ENCODE assay signal across 24 cellular contexts in the genomic region with DNA sequence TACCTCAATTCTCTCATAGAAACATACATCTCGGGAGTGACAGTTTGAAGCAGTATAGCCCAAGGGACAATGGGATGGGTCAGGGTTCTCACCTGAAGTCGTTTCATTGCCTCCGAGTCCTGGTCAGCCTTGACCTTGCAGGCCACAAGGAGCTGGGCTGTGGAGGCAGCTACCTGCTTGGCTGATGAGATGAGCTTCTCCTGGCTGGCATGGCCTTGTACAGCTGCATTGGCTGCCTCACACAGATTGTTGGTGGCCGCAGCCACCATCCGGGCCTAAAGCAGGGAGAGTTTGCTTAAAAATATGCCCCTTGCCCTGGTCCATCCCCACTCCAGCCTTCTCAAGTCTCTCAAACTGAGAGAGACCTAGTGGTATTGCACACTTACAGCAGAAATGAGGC. TPM values are rescaled to one million over a fixed set of nuclear protein-coding genes. Genes with fewer than 3 reads are reported as not detected.
DNase-seq lines count a peak whose midpoint lies in the region; ATAC-seq, FAIRE-seq and TF ChIP-seq lines count a peak whose summit lies in the region.
"Had no signal": no experiment of that assay in that cellular context is flagged by ENCODE, and none has a peak within 500 bp of the region (broad histone marks: within the 10 kb centered on the region; RNA-seq: fewer than 3 reads in every experiment).

No MANE protein-coding gene starts in this region.

- TF ChIP-seq RAD21 in HepG2 (CRISPR knock-in tag; IDR thresholded peaks at IDR 0.05), result no peak

- H3K4me1 ChIP-seq in neutrophil (ENCODE audit: control insufficient read depth in 1 of 2, insufficient read depth in 1 of 2, low read depth in 1 of 2, low read length in 1 of 2) (no peaks in the 10 kb centered on the region), stomach smooth muscle (ENCODE audit: control insufficient read depth, insufficient read depth, low read length) (peaks cover 22% of the 10 kb centered on the region), right lobe of liver (no peaks in the 10 kb centered on the region), HepG2 (ENCODE audit: insufficient read depth, low read length) (peaks cover 17% of the 10 kb centered on the region)

- no peak overlapping the region for H3K4me3 Mint-ChIP-seq in HFFc6
- H3K4me3 Mint-ChIP-seq: CD4-positive, alpha-beta T cell; IgD-negative memory B cell had no signal

- TF ChIP-seq POLR2A in right lobe of liver (IDR thresholded peaks at IDR 0.05) (no peak), HepG2 (IDR thresholded peaks at IDR 0.05; ENCODE audit: insufficient read depth in 1 of 2, low read depth in 2 of 2, low read length in 2 of 2) (no peak)

- H3K4me3 ChIP-seq in bronchial epithelial cell (ENCODE audit: low read depth, low read length) (no peak overlapping the region), neutrophil (ENCODE audit: low read depth in 1 of 2, low read length in 1 of 2) (no peak overlapping the region), stomach smooth muscle (ENCODE audit: low read length in 2 of 2) (no peak overlapping the region), brain microvascular endothelial cell (ENCODE audit: low read depth, low read length) (no peak overlapping the region), right lobe of liver (no peak overlapping the region), HepG2 (replicated peaks in 1 of 3; ENCODE audit: insufficient read depth in 1 of 3, low read depth in 2 of 3, low read length in 3 of 3) (no peak overlapping the region)
- H3K4me3 ChIP-seq: MG63, PC-9 had no signal

- H3K9me3 ChIP-seq in neutrophil (no peaks in the 10 kb centered on the region), stomach smooth muscle (ENCODE audit: control insufficient read depth in 2 of 2, low read length in 2 of 2) (no peaks in the 10 kb centered on the region), right lobe of liver (no peaks in the 10 kb centered on the region), HepG2 (ENCODE audit: low read length) (no peaks in the 10 kb centered on the region)
- H3K9me3 ChIP-seq: Caco-2, MG63 had no signal

- in situ Hi-C loops in brain microvascular endothelial cell (cut with HindIII; ENCODE audit: low pct_ligation_motif_present, low sequenced_read_pairs), result no loop called here
- in situ Hi-C loops in HepG2 (cut with HindIII; ENCODE audit: extremely low pct_ligation_motif_present, low pct_unique_long_range_greater_than_20kb), result loop anchor here (5.0 kb wide), 1 partner anchor 36 kb away; no protein-coding TSS in a partner anchor

- no peak overlapping the region for H3K4me2 ChIP-seq in HepG2 (ENCODE audit: low read depth, low read length)
- H3K4me2 ChIP-seq: PC-9 had no signal

- H3K27ac ChIP-seq in neutrophil, result peak overlapping the region; percentile 63
- H3K27ac ChIP-seq in stomach smooth muscle (ENCODE audit: low read length), result peak overlapping the region; percentile 84
- no peak overlapping the region for H3K27ac ChIP-seq in brain microvascular endothelial cell
- no peak overlapping the region for H3K27ac ChIP-seq in right lobe of liver
- no peak overlapping the region for H3K27ac ChIP-seq in HepG2 (ENCODE audit: extremely low read length, insufficient read depth, low read length)
- H3K27ac ChIP-seq: HL-60, PC-9 had no signal

- no TSS peak for BruUV-seq in HepG2 (replicated peaks; lab: Mats Ljungman, UMichigan)

- no peak for ATAC-seq in right lobe of liver
- no peak for ATAC-seq in HepG2

- DNase-seq in HFFc6, result no peak
- DNase-seq in bronchial epithelial cell (ENCODE audit: low read depth), result no peak
- DNase-seq in OCI-M1 (lab: John Stamatoyannopoulos, UW), result no peak
- DNase-seq in brain microvascular endothelial cell, result no peak
- DNase-seq in right lobe of liver, result no peak
- DNase-seq in HepG2 (ENCODE audit: low spot score), result no peak
- DNase-seq: Caco-2; CD4-positive, alpha-beta T cell; Karpas-422; NCI-H1048; NCI-H1436; NCI-H1930; NCI-H226; NCI-H524; NCI-H82; PC-9 had no signal

- POLR2A ChIA-PET in HepG2 (lab: Yijun Ruan, JAX), result interaction anchor here (1.7 kb wide), 1 partner anchor 34 kb away, joined by 5 read pairs; the partner anchor contains the start of genes CREB3 and TLN1

- 100% methylated on average over 1 of the region's 5 CpGs for WGBS in right lobe of liver (ENCODE audit: insufficient coverage, low coverage, low lambda C conversion rate, missing lambda C conversion rate)
- whole genome bisulfite sequencing in HepG2 (ENCODE audit: low lambda C conversion rate), result no CpG with 5 or more reads among the region's 5 CpGs

- H3K27ac Mint-ChIP-seq in HFFc6, result peak overlapping the region; percentile 19; the same call in 1 of the 2 replicates
- H3K27ac Mint-ChIP-seq: CD4-positive, alpha-beta T cell had no signal

- TF ChIP-seq CTCF in HFFc6 (IDR thresholded peaks at IDR 0.05) (no peak), bronchial epithelial cell (IDR thresholded peaks at IDR 0.05; ENCODE audit: insufficient read depth, low read length, severe bottlenecking) (no peak), neutrophil (IDR thresholded peaks at IDR 0.05) (no peak), brain microvascular endothelial cell (IDR thresholded peaks at IDR 0.05; ENCODE audit: low read depth, low read length, missing control alignments) (no peak), right lobe of liver (IDR thresholded peaks at IDR 0.05) (no peak), HepG2 (CRISPR knock-in tag; IDR thresholded peaks at IDR 0.05) (no peak)

- peak; percentile 47 for FAIRE-seq in bronchial epithelial cell (lab: Jason Lieb, UNC)
- FAIRE-seq in HepG2 (lab: Jason Lieb, UNC), result no peak
- FAIRE-seq: G401.6, H54 had no signal

- no peaks in the 10 kb centered on the region for H4K20me1 ChIP-seq in HepG2 (ENCODE audit: insufficient read depth, low read length)

- no peaks in the 10 kb centered on the region for H3K27me3 ChIP-seq in bronchial epithelial cell (ENCODE audit: control insufficient read depth, insufficient read depth, low read length)
- no peaks in the 10 kb centered on the region for H3K27me3 ChIP-seq in neutrophil
- no peaks in the 10 kb centered on the region for H3K27me3 ChIP-seq in stomach smooth muscle (ENCODE audit: control insufficient read depth in 1 of 2, insufficient read depth in 2 of 2, low read length in 2 of 2)
- no peaks in the 10 kb centered on the region for H3K27me3 ChIP-seq in brain microvascular endothelial cell (replicated peaks)
- H3K27me3 ChIP-seq in right lobe of liver, result no peaks in the 10 kb centered on the region
- no peaks in the 10 kb centered on the region for H3K27me3 ChIP-seq in HepG2 (ENCODE audit: control insufficient read depth in 1 of 2, insufficient read depth in 2 of 2, low read length in 2 of 2)
- H3K27me3 ChIP-seq: MG63 had no signal

- H3K36me3 Mint-ChIP-seq in HFFc6 (ENCODE audit: low read depth), result peaks cover 16% of the 10 kb centered on the region
- H3K36me3 Mint-ChIP-seq: IgD-negative memory B cell had no signal

- H3K79me2 ChIP-seq in HepG2 (ENCODE audit: insufficient read depth, low read length), result no peaks in the 10 kb centered on the region

- CTCF ChIA-PET in HepG2 (lab: Yijun Ruan, JAX; ENCODE audit: low intra/inter-chr PET ratio, low total read pairs), result no interaction called here

- H3K36me3 ChIP-seq in bronchial epithelial cell (ENCODE audit: control insufficient read depth, insufficient read depth, low read length) (peaks cover 39% of the 10 kb centered on the region), neutrophil (peaks cover 83% of the 10 kb centered on the region), stomach smooth muscle (ENCODE audit: control insufficient read depth in 2 of 2, insufficient read depth in 2 of 2, low read length in 2 of 2) (peaks cover 68 to 70% of the 10 kb centered on the region in 2 donors), brain microvascular endothelial cell (replicated peaks) (peaks cover 80% of the 10 kb centered on the region), right lobe of liver (peaks cover 38 to 74% (median 48%) of the 10 kb centered on the region in 4 donors), HepG2 (replicated peaks in 1 of 2; ENCODE audit: control insufficient read depth in 1 of 2, insufficient read depth in 2 of 2, low read length in 2 of 2) (peaks cover 31 to 63% of the 10 kb centered on the region in 2 experiments)

- peaks cover 4% of the 10 kb centered on the region; the same call in 1 of the 2 replicates for H3K27me3 Mint-ChIP-seq in HFFc6 (ENCODE audit: insufficient read depth)
- H3K27me3 Mint-ChIP-seq: CD4-positive, alpha-beta T cell; IgD-negative memory B cell had no signal

- no peaks in the 10 kb centered on the region for H3K9me3 Mint-ChIP-seq in HFFc6
- H3K9me3 Mint-ChIP-seq: CD4-positive, alpha-beta T cell; IgD-negative memory B cell had no signal

- H2AFZ ChIP-seq in HepG2 (ENCODE audit: low read length), result no peak overlapping the region
- H2AFZ ChIP-seq: PC-9 had no signal

- no peak for TF ChIP-seq EP300 in HepG2 (IDR thresholded peaks at IDR 0.05; ENCODE audit: low read depth in 2 of 2, low read length in 2 of 2)
- TF ChIP-seq EP300 in HepG2 (CRISPR knock-in tag; IDR thresholded peaks at IDR 0.05; ENCODE audit: borderline replicate concordance), result no peak

- peaks cover 31% of the 10 kb centered on the region for H3K4me1 Mint-ChIP-seq in HFFc6 (ENCODE audit: low read depth)

- intact Hi-C loops in right lobe of liver (cut with DNase I) (loop anchor here in 1 of 2 donors (5.0 kb wide), 1 partner anchor 39 kb away; no protein-coding TSS in a partner anchor), HepG2 (cut with micrococcal nuclease; ENCODE audit: unreplicated experiment) (loop anchor here (10.0 kb wide), 1 partner anchor 53 kb away; no protein-coding TSS in a partner anchor)

- H3K9ac ChIP-seq in stomach smooth muscle (ENCODE audit: low read length in 2 of 2), result no peak overlapping the region
- H3K9ac ChIP-seq in HepG2 (ENCODE audit: insufficient read depth, low read depth, low read length), result no peak overlapping the region

RNA-seq across cellular contexts. Expression of gene TPM2, which starts 8.5 kb away (rescaled TPM):
- 1,000 to 10,000 TPM; 1,810 to 3,557 (median 2,546) TPM for total RNA-seq in HFFc6 (2021; fragmentation: NEBNext Ultra II Directional; extraction: Animal tissue kit (Norgen Biotek cat#: 25700))
- 46.1 and 57.7 TPM in 2 replicates for total RNA-seq in bronchial epithelial cell
- 10 to 100 TPM in 4 of 6 experiments, 1 to 10 TPM in 2; 4.7 to 23.3 (median 12.4) TPM for total RNA-seq in right lobe of liver
- total RNA-seq in HepG2 (2016; rRNA removed; fragmentation: Illumina TruSeq; extraction: Trizol), result 0.20 and 3.1 TPM in 2 replicates
- total RNA-seq in HepG2 (2016; cell fraction: cytosol; rRNA removed; fragmentation: Illumina TruSeq; extraction: Trizol; ENCODE audit: low read depth), result 0.61 and 0.71 TPM in 2 replicates
- 0.25 and 3.2 TPM in 2 replicates for total RNA-seq in HepG2 (2016; cell fraction: insoluble cytoplasmic fraction; rRNA removed; fragmentation: Illumina TruSeq; extraction: Trizol)
- total RNA-seq in HepG2 (2016; cell fraction: membrane; rRNA removed; fragmentation: Illumina TruSeq; extraction: Trizol), result 0.28 and 0.31 TPM in 2 replicates
- 2.5 and 3.7 TPM in 2 replicates for total RNA-seq in HepG2 (2016; cell fraction: nucleus; rRNA removed; fragmentation: Illumina TruSeq; extraction: Trizol)
- polyA plus RNA-seq in HepG2 (2011; rRNA removed), result 10.7 and 11.4 TPM in 2 replicates
- polyA plus RNA-seq in HepG2 (2011; cell fraction: cytosol; rRNA removed), result 1.2 and 1.3 TPM in 2 replicates
- polyA plus RNA-seq in HepG2 (2011; cell fraction: nucleus; rRNA removed), result 178 and 189 TPM in 2 replicates
- polyA plus RNA-seq in HepG2 (2012), result 21.8 and 22.6 TPM in 2 replicates
- 0.17 and 0.26 TPM in 2 replicates for polyA plus RNA-seq in HepG2 (2016; cell fraction: cytosol; fragmentation: Illumina TruSeq; extraction: Trizol; ENCODE audit: low read depth)
- polyA plus RNA-seq in HepG2 (2016; cell fraction: insoluble cytoplasmic fraction; fragmentation: Illumina TruSeq; extraction: Trizol; ENCODE audit: low read depth), result 0.66 TPM in 2 replicates
- 0.22 and 0.23 TPM in 2 replicates for polyA plus RNA-seq in HepG2 (2016; cell fraction: membrane; fragmentation: Illumina TruSeq; extraction: Trizol; ENCODE audit: low read depth)
- polyA plus RNA-seq in HepG2 (2016; cell fraction: nucleus; fragmentation: Illumina TruSeq; extraction: Trizol; ENCODE audit: insufficient read depth, low read depth), result 23.2 and 23.6 TPM in 2 replicates
- polyA minus RNA-seq in HepG2 (2011; rRNA and poly(A)+ RNA removed; ENCODE audit: low replicate concordance), result 1.2 and 49.0 TPM in 2 replicates
- 0.97 and 1.4 TPM in 2 replicates for polyA minus RNA-seq in HepG2 (2011; cell fraction: cytosol; rRNA and poly(A)+ RNA removed)
- polyA minus RNA-seq in HepG2 (2011; cell fraction: nucleus; rRNA and poly(A)+ RNA removed), result 8.1 and 10.1 TPM in 2 replicates
- polyA plus RNA-seq: IgD-negative memory B cell had no signal

RNA-seq across cellular contexts. Expression of gene CA9, which starts 24.5 kb away (rescaled TPM):
- total RNA-seq in HFFc6 (2021; fragmentation: NEBNext Ultra II Directional; extraction: Animal tissue kit (Norgen Biotek cat#: 25700)), result under 1 TPM in 1 of 6 experiments, not detected in 5; 0.28 TPM
- 3.2 and 28.5 TPM in 2 replicates for total RNA-seq in bronchial epithelial cell
- total RNA-seq in right lobe of liver, result 1 to 10 TPM in 1 of 6 experiments, under 1 TPM in 4, not detected in 1; 0.64 to 1.6 (median 0.93) TPM
- 0.13 TPM in 1 of 2 replicates, not detected in the other for total RNA-seq in HepG2 (2016; rRNA removed; fragmentation: Illumina TruSeq; extraction: Trizol)
- total RNA-seq in HepG2 (2016; cell fraction: cytosol; rRNA removed; fragmentation: Illumina TruSeq; extraction: Trizol; ENCODE audit: low read depth), result not detected in 2 replicates
- not detected in 2 replicates for total RNA-seq in HepG2 (2016; cell fraction: insoluble cytoplasmic fraction; rRNA removed; fragmentation: Illumina TruSeq; extraction: Trizol)
- total RNA-seq in HepG2 (2016; cell fraction: membrane; rRNA removed; fragmentation: Illumina TruSeq; extraction: Trizol), result not detected in 2 replicates
- total RNA-seq in HepG2 (2016; cell fraction: nucleus; rRNA removed; fragmentation: Illumina TruSeq; extraction: Trizol), result 0.75 TPM in 1 of 2 replicates, not detected in the other
- polyA plus RNA-seq in HepG2 (2011; rRNA removed), result 118 and 152 TPM in 2 replicates
- 65.9 and 115 TPM in 2 replicates for polyA plus RNA-seq in HepG2 (2011; cell fraction: cytosol; rRNA removed)
- 71.7 and 92.6 TPM in 2 replicates for polyA plus RNA-seq in HepG2 (2011; cell fraction: nucleus; rRNA removed)
- 45.6 and 49.0 TPM in 2 replicates for polyA plus RNA-seq in HepG2 (2012)
- polyA plus RNA-seq in HepG2 (2016; cell fraction: cytosol; fragmentation: Illumina TruSeq; extraction: Trizol; ENCODE audit: low read depth), result not detected in 2 replicates
- polyA plus RNA-seq in HepG2 (2016; cell fraction: insoluble cytoplasmic fraction; fragmentation: Illumina TruSeq; extraction: Trizol; ENCODE audit: low read depth), result 0.45 TPM in 1 of 2 replicates, not detected in the other
- not detected in 2 replicates for polyA plus RNA-seq in HepG2 (2016; cell fraction: membrane; fragmentation: Illumina TruSeq; extraction: Trizol; ENCODE audit: low read depth)
- 0.79 and 0.89 TPM in 2 replicates for polyA plus RNA-seq in HepG2 (2016; cell fraction: nucleus; fragmentation: Illumina TruSeq; extraction: Trizol; ENCODE audit: insufficient read depth, low read depth)
- 31.3 and 95.8 TPM in 2 replicates for polyA minus RNA-seq in HepG2 (2011; rRNA and poly(A)+ RNA removed; ENCODE audit: low replicate concordance)
- 28.6 and 34.4 TPM in 2 replicates for polyA minus RNA-seq in HepG2 (2011; cell fraction: cytosol; rRNA and poly(A)+ RNA removed)
- polyA minus RNA-seq in HepG2 (2011; cell fraction: nucleus; rRNA and poly(A)+ RNA removed), result 11.6 and 12.8 TPM in 2 replicates
- total RNA-seq: A172; Caco-2; CD4-positive, alpha-beta T cell had no signal
- polyA plus RNA-seq: IgD-negative memory B cell had no signal

RNA-seq across cellular contexts. Expression of gene ARHGEF39, which starts 33.2 kb away (rescaled TPM):
- 1 to 10 TPM; 1.7 to 4.4 (median 2.6) TPM for total RNA-seq in HFFc6 (2021; fragmentation: NEBNext Ultra II Directional; extraction: Animal tissue kit (Norgen Biotek cat#: 25700))
- total RNA-seq in bronchial epithelial cell, result 0.13 and 0.79 TPM in 2 replicates
- 1 to 10 TPM in 1 of 6 experiments, under 1 TPM in 5; 0.11 to 3.6 (median 0.43) TPM for total RNA-seq in right lobe of liver
- 10.4 and 11.2 TPM in 2 replicates for total RNA-seq in HepG2 (2016; rRNA removed; fragmentation: Illumina TruSeq; extraction: Trizol)
- total RNA-seq in HepG2 (2016; cell fraction: cytosol; rRNA removed; fragmentation: Illumina TruSeq; extraction: Trizol; ENCODE audit: low read depth), result 3.5 and 4.4 TPM in 2 replicates
- total RNA-seq in HepG2 (2016; cell fraction: insoluble cytoplasmic fraction; rRNA removed; fragmentation: Illumina TruSeq; extraction: Trizol), result 9.7 and 11.9 TPM in 2 replicates
- 4.7 and 6.0 TPM in 2 replicates for total RNA-seq in HepG2 (2016; cell fraction: membrane; rRNA removed; fragmentation: Illumina TruSeq; extraction: Trizol)
- 8.4 and 9.2 TPM in 2 replicates for total RNA-seq in HepG2 (2016; cell fraction: nucleus; rRNA removed; fragmentation: Illumina TruSeq; extraction: Trizol)
- polyA plus RNA-seq in HepG2 (2011; rRNA removed), result 8.0 and 12.3 TPM in 2 replicates
- 5.4 and 7.1 TPM in 2 replicates for polyA plus RNA-seq in HepG2 (2011; cell fraction: cytosol; rRNA removed)
- 19.1 and 24.4 TPM in 2 replicates for polyA plus RNA-seq in HepG2 (2011; cell fraction: nucleus; rRNA removed)
- 3.1 and 6.1 TPM in 2 replicates for polyA plus RNA-seq in HepG2 (2012)
- 1.8 and 2.1 TPM in 2 replicates for polyA plus RNA-seq in HepG2 (2016; cell fraction: cytosol; fragmentation: Illumina TruSeq; extraction: Trizol; ENCODE audit: low read depth)
- polyA plus RNA-seq in HepG2 (2016; cell fraction: insoluble cytoplasmic fraction; fragmentation: Illumina TruSeq; extraction: Trizol; ENCODE audit: low read depth), result 12.7 and 16.4 TPM in 2 replicates
- polyA plus RNA-seq in HepG2 (2016; cell fraction: membrane; fragmentation: Illumina TruSeq; extraction: Trizol; ENCODE audit: low read depth), result 3.7 and 3.9 TPM in 2 replicates
- polyA plus RNA-seq in HepG2 (2016; cell fraction: nucleus; fragmentation: Illumina TruSeq; extraction: Trizol; ENCODE audit: insufficient read depth, low read depth), result 32.0 and 32.6 TPM in 2 replicates
- polyA minus RNA-seq in HepG2 (2011; rRNA and poly(A)+ RNA removed; ENCODE audit: low replicate concordance), result 20.2 and 52.2 TPM in 2 replicates
- polyA minus RNA-seq in HepG2 (2011; cell fraction: cytosol; rRNA and poly(A)+ RNA removed), result 3.9 and 6.0 TPM in 2 replicates
- 11.6 and 15.7 TPM in 2 replicates for polyA minus RNA-seq in HepG2 (2011; cell fraction: nucleus; rRNA and poly(A)+ RNA removed)

RNA-seq across cellular contexts. Expression of gene TLN1, which starts 33.8 kb away (rescaled TPM):
- total RNA-seq in HFFc6 (2021; fragmentation: NEBNext Ultra II Directional; extraction: Animal tissue kit (Norgen Biotek cat#: 25700)), result 100 to 1,000 TPM; 470 to 562 (median 491) TPM
- 71.0 and 79.0 TPM in 2 replicates for total RNA-seq in bronchial epithelial cell
- total RNA-seq in right lobe of liver, result 100 to 1,000 TPM; 103 to 168 (median 128) TPM
- 51.8 and 53.7 TPM in 2 replicates for total RNA-seq in HepG2 (2016; rRNA removed; fragmentation: Illumina TruSeq; extraction: Trizol)
- 5.4 and 5.6 TPM in 2 replicates for total RNA-seq in HepG2 (2016; cell fraction: cytosol; rRNA removed; fragmentation: Illumina TruSeq; extraction: Trizol; ENCODE audit: low read depth)
- total RNA-seq in HepG2 (2016; cell fraction: insoluble cytoplasmic fraction; rRNA removed; fragmentation: Illumina TruSeq; extraction: Trizol), result 48.7 and 53.6 TPM in 2 replicates
- 16.4 and 17.1 TPM in 2 replicates for total RNA-seq in HepG2 (2016; cell fraction: membrane; rRNA removed; fragmentation: Illumina TruSeq; extraction: Trizol)
- 44.1 and 46.3 TPM in 2 replicates for total RNA-seq in HepG2 (2016; cell fraction: nucleus; rRNA removed; fragmentation: Illumina TruSeq; extraction: Trizol)
- 35.2 and 52.6 TPM in 2 replicates for polyA plus RNA-seq in HepG2 (2011; rRNA removed)
- 26.4 and 37.0 TPM in 2 replicates for polyA plus RNA-seq in HepG2 (2011; cell fraction: cytosol; rRNA removed)
- 60.2 and 61.4 TPM in 2 replicates for polyA plus RNA-seq in HepG2 (2011; cell fraction: nucleus; rRNA removed)
- 37.0 and 57.6 TPM in 2 replicates for polyA plus RNA-seq in HepG2 (2012)
- polyA plus RNA-seq in HepG2 (2016; cell fraction: cytosol; fragmentation: Illumina TruSeq; extraction: Trizol; ENCODE audit: low read depth), result 3.2 and 3.6 TPM in 2 replicates
- polyA plus RNA-seq in HepG2 (2016; cell fraction: insoluble cytoplasmic fraction; fragmentation: Illumina TruSeq; extraction: Trizol; ENCODE audit: low read depth), result 38.8 and 63.9 TPM in 2 replicates
- polyA plus RNA-seq in HepG2 (2016; cell fraction: membrane; fragmentation: Illumina TruSeq; extraction: Trizol; ENCODE audit: low read depth), result 5.7 and 8.6 TPM in 2 replicates
- 55.3 and 65.8 TPM in 2 replicates for polyA plus RNA-seq in HepG2 (2016; cell fraction: nucleus; fragmentation: Illumina TruSeq; extraction: Trizol; ENCODE audit: insufficient read depth, low read depth)
- 166 and 414 TPM in 2 replicates for polyA minus RNA-seq in HepG2 (2011; rRNA and poly(A)+ RNA removed; ENCODE audit: low replicate concordance)
- polyA minus RNA-seq in HepG2 (2011; cell fraction: cytosol; rRNA and poly(A)+ RNA removed), result 120 and 167 TPM in 2 replicates
- polyA minus RNA-seq in HepG2 (2011; cell fraction: nucleus; rRNA and poly(A)+ RNA removed), result 38.1 and 53.7 TPM in 2 replicates

RNA-seq across cellular contexts. Expression of gene CREB3, which starts 34.2 kb away (rescaled TPM):
- 100 to 1,000 TPM; 106 to 127 (median 114) TPM for total RNA-seq in HFFc6 (2021; fragmentation: NEBNext Ultra II Directional; extraction: Animal tissue kit (Norgen Biotek cat#: 25700))
- total RNA-seq in bronchial epithelial cell (45.4 and 57.9 TPM in 2 replicates), right lobe of liver (10 to 100 TPM; 12.1 to 35.2 (median 17.8) TPM), HepG2 (2016; rRNA removed; fragmentation: Illumina TruSeq; extraction: Trizol) (32.2 and 34.2 TPM in 2 replicates)
- total RNA-seq in HepG2 (2016; cell fraction: cytosol; rRNA removed; fragmentation: Illumina TruSeq; extraction: Trizol; ENCODE audit: low read depth), result 16.4 and 24.8 TPM in 2 replicates
- total RNA-seq in HepG2 (2016; cell fraction: insoluble cytoplasmic fraction; rRNA removed; fragmentation: Illumina TruSeq; extraction: Trizol), result 35.0 and 35.4 TPM in 2 replicates
- 29.8 and 43.4 TPM in 2 replicates for total RNA-seq in HepG2 (2016; cell fraction: membrane; rRNA removed; fragmentation: Illumina TruSeq; extraction: Trizol)
- total RNA-seq in HepG2 (2016; cell fraction: nucleus; rRNA removed; fragmentation: Illumina TruSeq; extraction: Trizol), result 19.0 and 22.6 TPM in 2 replicates
- polyA plus RNA-seq in HepG2 (2011; rRNA removed), result 11.1 and 13.5 TPM in 2 replicates
- 12.6 and 15.2 TPM in 2 replicates for polyA plus RNA-seq in HepG2 (2011; cell fraction: cytosol; rRNA removed)
- 15.5 and 16.6 TPM in 2 replicates for polyA plus RNA-seq in HepG2 (2011; cell fraction: nucleus; rRNA removed)
- 12.3 and 13.3 TPM in 2 replicates for polyA plus RNA-seq in HepG2 (2012)
- 16.3 and 25.4 TPM in 2 replicates for polyA plus RNA-seq in HepG2 (2016; cell fraction: cytosol; fragmentation: Illumina TruSeq; extraction: Trizol; ENCODE audit: low read depth)
- polyA plus RNA-seq in HepG2 (2016; cell fraction: insoluble cytoplasmic fraction; fragmentation: Illumina TruSeq; extraction: Trizol; ENCODE audit: low read depth), result 29.0 and 30.9 TPM in 2 replicates
- polyA plus RNA-seq in HepG2 (2016; cell fraction: membrane; fragmentation: Illumina TruSeq; extraction: Trizol; ENCODE audit: low read depth), result 26.7 and 33.7 TPM in 2 replicates
- polyA plus RNA-seq in HepG2 (2016; cell fraction: nucleus; fragmentation: Illumina TruSeq; extraction: Trizol; ENCODE audit: insufficient read depth, low read depth), result 27.3 and 30.5 TPM in 2 replicates
- 14.5 and 21.8 TPM in 2 replicates for polyA minus RNA-seq in HepG2 (2011; rRNA and poly(A)+ RNA removed; ENCODE audit: low replicate concordance)
- polyA minus RNA-seq in HepG2 (2011; cell fraction: cytosol; rRNA and poly(A)+ RNA removed), result 5.1 and 6.9 TPM in 2 replicates
- polyA minus RNA-seq in HepG2 (2011; cell fraction: nucleus; rRNA and poly(A)+ RNA removed), result 9.9 and 11.1 TPM in 2 replicates

Comparison
In these comparisons a context has a peak if more than half of its experiments do, and no peak if none do; other contexts are left out.
1. H3K27ac ChIP-seq: peak in neutrophil (single experiment) and stomach smooth muscle (single experiment); none in brain microvascular endothelial cell (single experiment), right lobe of liver (0 of 3) and HepG2 (single experiment).
2. RNA of gene TPM2, which starts 8.5 kb away (total RNA-seq): 1,810 to 3,557 TPM in HFFc6; 46.1 to 57.7 TPM in bronchial epithelial cell, 4.7 to 23.3 TPM in right lobe of liver and 0.20 to 3.7 TPM in HepG2; every median in the first group is over 10 times any median in the second.